Comparison of ENCODE assay signal across 1 cellular context in the genomic region with DNA sequence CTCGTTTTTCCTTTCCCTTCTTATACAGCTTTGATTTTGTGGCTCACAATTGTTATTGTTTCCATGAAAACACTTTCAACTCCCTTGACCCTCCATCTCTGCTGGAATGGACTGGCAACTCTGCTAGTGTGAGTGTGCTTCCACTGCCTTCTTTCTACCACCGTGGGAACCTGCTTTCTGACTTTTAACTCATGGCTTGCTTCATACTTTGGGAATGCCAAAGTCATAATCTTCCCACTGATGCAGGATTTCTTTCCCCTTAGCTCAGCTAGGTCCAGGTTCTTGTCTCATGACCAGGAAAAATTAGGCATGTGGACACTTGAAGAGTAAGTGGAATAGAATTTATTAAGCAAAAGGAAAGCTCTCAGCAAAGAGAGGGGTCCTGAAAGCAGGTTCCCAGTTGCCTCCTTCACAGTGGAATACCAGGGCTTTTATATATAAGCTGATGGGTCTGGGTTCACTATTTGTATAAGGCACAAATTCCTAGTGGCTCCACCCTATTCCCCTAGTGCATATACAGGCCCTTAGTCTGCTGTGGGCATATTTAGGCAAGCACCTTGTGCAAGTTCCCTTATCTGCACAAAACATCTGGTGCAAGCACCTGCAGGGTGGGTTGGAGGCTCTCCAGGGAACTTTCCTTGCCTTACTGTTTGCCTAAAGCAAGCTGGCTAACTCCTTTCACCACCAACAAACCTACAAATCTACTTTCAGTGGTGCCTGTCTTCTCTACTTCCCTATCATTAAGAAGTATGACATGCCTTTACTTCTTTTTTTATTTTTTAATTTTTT.
TF ChIP-seq lines count a peak whose summit lies in the region.

No MANE protein-coding gene starts in this region.

TF ChIP-seq in IMR-90, 13 proteins besides CTCF, POLR2A, EP300 and RAD21:
- no peak for TF ChIP-seq RFX5 (IDR thresholded peaks at IDR 0.05; ENCODE audit: low read depth, low read length)
